ENCODE assay signal across 20 cellular contexts in the genomic region with DNA sequence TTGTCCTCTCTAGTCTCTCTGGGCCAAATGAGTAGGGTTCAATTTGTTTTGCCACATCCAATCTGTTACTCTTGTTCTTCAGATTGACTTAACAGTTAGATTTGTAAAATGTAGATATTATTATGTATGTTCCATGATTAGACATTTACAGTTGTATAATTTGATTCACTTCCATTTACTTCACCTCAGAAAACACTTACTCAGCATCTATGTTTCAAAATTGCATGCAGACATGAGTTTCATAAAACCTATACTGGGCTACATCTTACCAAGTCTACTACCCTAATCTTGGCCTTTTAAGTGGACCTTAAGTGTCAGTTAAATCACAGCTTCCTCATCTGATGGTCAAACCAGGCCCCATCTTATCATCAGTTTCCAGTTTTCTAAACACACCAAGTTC.
A peak's percentile ranks its signal among the peaks of the same experiment; 100 is the strongest.
DNase-seq lines count a peak whose midpoint lies in the region; ATAC-seq, FAIRE-seq and TF ChIP-seq lines count a peak whose summit lies in the region.
"Had no signal": no experiment of that assay in that cellular context is flagged by ENCODE, and none has a peak within 500 bp of the region (broad histone marks: within the 10 kb centered on the region; RNA-seq: fewer than 3 reads in every experiment).

No MANE protein-coding gene starts in this region.

- H2AFZ ChIP-seq in DND-41 (ENCODE audit: low read depth, low read length) (peak overlapping the region; percentile 7; the same call in 1 of the 2 replicates), Loucy (ENCODE audit: low read length) (0 out of 2 replicates have a peak overlapping the region, but pooled peaks have one; percentile 69), neuronal stem cell (ENCODE audit: low read length) (peak overlapping the region; percentile 53)
- H2AFZ ChIP-seq: GM23338 had no signal

- H3K4me3 ChIP-seq in DND-41 (ENCODE audit: low read depth in 1 of 2, low read length in 2 of 2) = no peak overlapping the region
- H3K4me3 ChIP-seq in Loucy (ENCODE audit: low read length, poor library complexity, severe bottlenecking) = no peak overlapping the region
- H3K4me3 ChIP-seq in neuronal stem cell (ENCODE audit: low read length in 2 of 2) = no peak overlapping the region
- H3K4me3 ChIP-seq: BLaER1, GM23338, HAP-1 had no signal

- H3K4me1 Mint-ChIP-seq in stimulated activated naive CD8-positive, alpha-beta T cell treated with anti-CD3 and anti-CD28 coated beads, Interleukin-15, amount 100 ng/mL, for 72 hours = peaks cover 7% of the 10 kb centered on the region
- H3K4me1 Mint-ChIP-seq: B cell; CD8-positive, alpha-beta memory T cell; GM23338 had no signal

- H2BK120ac ChIP-seq in neuronal stem cell (ENCODE audit: low read depth, low read length) = no peak overlapping the region

- H3K27ac Mint-ChIP-seq in stimulated activated naive CD8-positive, alpha-beta T cell treated with anti-CD3 and anti-CD28 coated beads, Interleukin-15, amount 100 ng/mL, for 72 hours = no peak overlapping the region
- H3K27ac Mint-ChIP-seq: B cell; CD4-positive, alpha-beta T cell; CD8-positive, alpha-beta memory T cell; GM23338; HFFc6 had no signal

- H3K36me3 ChIP-seq in DND-41 (ENCODE audit: insufficient read depth, low read length) (no peaks in the 10 kb centered on the region), Loucy (ENCODE audit: insufficient read depth, low read length) (no peaks in the 10 kb centered on the region), neuronal stem cell (replicated peaks in 1 of 2; ENCODE audit: control insufficient read depth in 2 of 2, insufficient read depth in 2 of 2, low read length in 2 of 2) (no peaks in the 10 kb centered on the region)
- H3K36me3 ChIP-seq: BLaER1, HAP-1 had no signal

- no peak for DNase-seq in DND-41
- DNase-seq in HTR-8/SVneo (ENCODE audit: insufficient read length, low spot score) = no peak
- no peak for DNase-seq in neuronal stem cell (ENCODE audit: low spot score)
- DNase-seq in stimulated activated naive CD8-positive, alpha-beta T cell treated with anti-CD3 and anti-CD28 coated beads, Interleukin-15, amount 100 ng/mL, for 72 hours = no peak
- DNase-seq in DMS53 treated with DMSO at 0.1 percent for 48 hours (lab: John Stamatoyannopoulos, UW; ENCODE audit: unreplicated experiment) = no peak
- DNase-seq: CD4-positive, alpha-beta T cell; CD8-positive, alpha-beta memory T cell; DMS 273 treated with DMSO at 0.1 percent for 48 hours; DMS79 treated with DMSO at 0.1 percent for 48 hours; HFFc6 had no signal

- peaks cover 0 to 1% of the 10 kb centered on the region in 2 donors for H3K9me3 Mint-ChIP-seq in stimulated activated naive CD8-positive, alpha-beta T cell treated with anti-CD3 and anti-CD28 coated beads, Interleukin-15, amount 100 ng/mL, for 72 hours
- H3K9me3 Mint-ChIP-seq: HFFc6 had no signal

- no peaks in the 10 kb centered on the region for H3F3A ChIP-seq in Loucy (ENCODE audit: low read depth)

- H4K8ac ChIP-seq in neuronal stem cell (ENCODE audit: low read depth, low read length) = no peak overlapping the region

- no peak for ATAC-seq in DND-41 (ENCODE audit: insufficient read depth, low read depth)
- no peak for ATAC-seq in stimulated activated naive CD8-positive, alpha-beta T cell treated with anti-CD3 and anti-CD28 coated beads, Interleukin-15, amount 100 ng/mL, for 72 hours
- ATAC-seq in GM19467 (IDR thresholded peaks at IDR 0.05; ENCODE audit: unreplicated experiment) = no peak
- ATAC-seq: GM23338 had no signal

- H3K79me2 ChIP-seq in DND-41 (ENCODE audit: insufficient read depth, low read length) (no peaks in the 10 kb centered on the region), Loucy (ENCODE audit: insufficient read depth, low read length) (no peaks in the 10 kb centered on the region)

- no peaks in the 10 kb centered on the region for H3K27me3 ChIP-seq in DND-41 (ENCODE audit: insufficient read depth, low read length, poor library complexity)
- no peaks in the 10 kb centered on the region for H3K27me3 ChIP-seq in Loucy (ENCODE audit: insufficient read depth, low read length, poor library complexity, severe bottlenecking)
- no peaks in the 10 kb centered on the region for H3K27me3 ChIP-seq in neuronal stem cell (ENCODE audit: control insufficient read depth in 3 of 3, insufficient read depth in 3 of 3, low read depth in 1 of 3, low read length in 3 of 3)
- H3K27me3 ChIP-seq: BLaER1 had no signal

- H2BK12ac ChIP-seq in neuronal stem cell (ENCODE audit: low read length) = no peak overlapping the region

- peak; percentile 36 for FAIRE-seq in HTR-8/SVneo (lab: Jason Lieb, UNC)
- FAIRE-seq: D721Med, G401.6, GM12892 had no signal

- no peak overlapping the region for H3K27ac ChIP-seq in DND-41 (ENCODE audit: low read length)
- no peak overlapping the region for H3K27ac ChIP-seq in neuronal stem cell (replicated peaks; ENCODE audit: low read length)
- H3K27ac ChIP-seq: BLaER1, C4-2B had no signal

- H3K27me3 Mint-ChIP-seq in stimulated activated naive CD8-positive, alpha-beta T cell treated with anti-CD3 and anti-CD28 coated beads, Interleukin-15, amount 100 ng/mL, for 72 hours = no peaks in the 10 kb centered on the region
- H3K27me3 Mint-ChIP-seq: B cell; CD4-positive, alpha-beta T cell; CD8-positive, alpha-beta memory T cell had no signal

- no peak for TF ChIP-seq CTCF in DND-41 (IDR thresholded peaks at IDR 0.05; ENCODE audit: borderline replicate concordance, extremely low read depth, low read length, poor library complexity, severe bottlenecking)
- TF ChIP-seq CTCF in Loucy (conservative IDR thresholded peaks at IDR 0.05; ENCODE audit: low read length) = no peak

- H2AK5ac ChIP-seq in neuronal stem cell (ENCODE audit: low read depth, low read length) = no peak overlapping the region

- no peak overlapping the region for H3K14ac ChIP-seq in neuronal stem cell (ENCODE audit: low read length)

- H3K9ac ChIP-seq in DND-41 (ENCODE audit: low read depth, low read length) (no peak overlapping the region), Loucy (ENCODE audit: low read depth, low read length, poor library complexity, severe bottlenecking) (no peak overlapping the region), neuronal stem cell (ENCODE audit: low read depth, low read length, poor library complexity) (no peak overlapping the region)
- H3K9ac ChIP-seq: BLaER1 had no signal

- H4K91ac ChIP-seq in neuronal stem cell (ENCODE audit: low read depth, low read length, poor library complexity) = no peak overlapping the region

- no peak overlapping the region for H2BK5ac ChIP-seq in neuronal stem cell (ENCODE audit: low read length)

- no peak overlapping the region for H3K18ac ChIP-seq in neuronal stem cell (ENCODE audit: low read length)

- peaks cover 6% of the 10 kb centered on the region for H3K9me3 ChIP-seq in DND-41 (ENCODE audit: insufficient read depth, low read length, severe bottlenecking)
- H3K9me3 ChIP-seq in Loucy (ENCODE audit: insufficient read depth, low read depth, low read length) = no peaks in the 10 kb centered on the region
- peaks cover 0 to 6% of the 10 kb centered on the region in 2 donors for H3K9me3 ChIP-seq in neuronal stem cell (replicated peaks in 1 of 2; ENCODE audit: control insufficient read depth in 2 of 2, insufficient read depth in 1 of 2, low read depth in 1 of 2, low read length in 2 of 2)
- H3K9me3 ChIP-seq: HAP-1 had no signal

- H3K4ac ChIP-seq in neuronal stem cell (ENCODE audit: low read length) = no peak overlapping the region

- no peaks in the 10 kb centered on the region for H3K9me2 ChIP-seq in Loucy (replicated peaks; ENCODE audit: low read depth, low read length)

- H3K4me3 Mint-ChIP-seq in stimulated activated naive CD8-positive, alpha-beta T cell treated with anti-CD3 and anti-CD28 coated beads, Interleukin-15, amount 100 ng/mL, for 72 hours = no peak overlapping the region
- H3K4me3 Mint-ChIP-seq: B cell; CD4-positive, alpha-beta T cell; CD8-positive, alpha-beta memory T cell; GM23338; HFFc6 had no signal

- H3K4me2 ChIP-seq in DND-41 (ENCODE audit: insufficient read depth, low read length) (no peak overlapping the region), Loucy (ENCODE audit: low read depth, low read length, poor library complexity, severe bottlenecking) (no peak overlapping the region), neuronal stem cell (ENCODE audit: insufficient read depth, low read length, poor library complexity, severe bottlenecking) (no peak overlapping the region)
- H3K4me2 ChIP-seq: BLaER1, GM23338 had no signal

- H3K4me1 ChIP-seq in DND-41 (ENCODE audit: insufficient read depth, low read length) = peaks cover 36% of the 10 kb centered on the region
- peaks cover 23% of the 10 kb centered on the region for H3K4me1 ChIP-seq in Loucy (ENCODE audit: insufficient read depth, low read length, poor library complexity, severe bottlenecking)
- H3K4me1 ChIP-seq in neuronal stem cell (ENCODE audit: control insufficient read depth in 2 of 2, insufficient read depth in 1 of 2, low read depth in 1 of 2, low read length in 2 of 2) = no peaks in the 10 kb centered on the region
- H3K4me1 ChIP-seq: HAP-1 had no signal

- no peaks in the 10 kb centered on the region for H3K79me1 ChIP-seq in neuronal stem cell (ENCODE audit: low read depth, low read length)

- H4K20me1 ChIP-seq in DND-41 (ENCODE audit: insufficient read depth, low read length) (no peaks in the 10 kb centered on the region), Loucy (ENCODE audit: insufficient read depth, low read length, poor library complexity, severe bottlenecking) (no peaks in the 10 kb centered on the region)
- H4K20me1 ChIP-seq: BLaER1 had no signal

- H2BK15ac ChIP-seq in neuronal stem cell (ENCODE audit: low read length) = no peak overlapping the region

- no peak overlapping the region for H3K23ac ChIP-seq in neuronal stem cell (ENCODE audit: low read depth, low read length, poor library complexity)

Comparison
In these comparisons a context has a peak if more than half of its experiments do, and no peak if none do; other contexts are left out.
1. H2AFZ ChIP-seq: peak in every context shown above with its lines; median percentile 69 in Loucy; 53 in neuronal stem cell; 7 in DND-41.